Comparison of ENCODE assay signal across 8 cellular contexts in the genomic region with DNA sequence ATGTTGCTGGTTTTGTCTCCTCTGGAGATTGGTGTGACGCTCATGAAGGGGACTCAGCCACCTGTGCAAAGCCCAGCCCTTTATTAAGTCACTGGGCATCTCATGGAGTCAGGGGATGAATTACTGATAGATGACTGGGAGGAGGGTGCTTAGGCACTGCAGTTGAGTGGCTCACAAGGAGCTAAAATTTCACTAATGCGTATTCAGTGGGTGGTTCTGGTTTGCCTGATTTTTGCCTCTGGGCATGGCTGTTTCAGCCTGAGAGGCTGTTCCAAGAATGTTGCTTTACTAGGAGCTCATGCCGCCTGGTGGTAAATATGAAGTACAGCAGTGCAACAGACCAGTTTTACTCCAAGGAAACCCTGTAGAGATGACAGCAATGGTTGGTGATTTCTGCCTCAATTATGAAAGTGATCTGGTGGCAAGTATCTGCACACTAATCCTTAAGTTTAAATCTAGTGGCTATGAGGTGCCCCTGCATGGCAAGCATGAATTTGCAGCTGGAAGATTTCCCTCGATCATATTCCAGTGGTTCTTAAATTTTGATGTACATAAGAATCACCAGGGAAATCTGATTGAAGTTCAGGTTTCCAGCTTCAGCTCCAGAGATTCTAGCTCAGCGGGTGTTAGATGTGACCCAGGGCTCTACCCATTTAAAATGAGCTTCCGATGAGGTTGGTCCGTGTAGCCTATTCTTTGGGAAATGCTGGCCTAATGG. TPM values are rescaled to one million over a fixed set of nuclear protein-coding genes. Genes with fewer than 3 reads are reported as not detected.
DNase-seq lines count a peak whose midpoint lies in the region; ATAC-seq and TF ChIP-seq lines count a peak whose summit lies in the region.

No MANE protein-coding gene starts in this region.

- no peaks in the 10 kb centered on the region for H3K9me2 ChIP-seq in hepatocyte (replicated peaks; ENCODE audit: insufficient read depth)

- H3K79me2 ChIP-seq in DND-41 (ENCODE audit: insufficient read depth, low read length) (no peaks in the 10 kb centered on the region), hepatocyte (no peaks in the 10 kb centered on the region)

- H2AFZ ChIP-seq in DND-41 (ENCODE audit: low read depth, low read length), result no peak overlapping the region
- no peak overlapping the region for H2AFZ ChIP-seq in hepatocyte

- peak; percentile 51 for DNase-seq in DND-41
- DNase-seq in M059J (ENCODE audit: low read depth), result peak; percentile 91
- DNase-seq in RWPE2 (ENCODE audit: low spot score), result no peak
- peak; percentile 41 to 87 for DNase-seq in ascending aorta (ENCODE audit: low spot score in 2 of 2)
- peak; percentile 88 for DNase-seq in hepatocyte (ENCODE audit: low spot score)
- DNase-seq in sciatic nerve (ENCODE audit: low spot score), result no peak
- DNase-seq in GF-D8 (lab: John Stamatoyannopoulos, UW), result no peak

- H3K9me3 ChIP-seq in DND-41 (ENCODE audit: insufficient read depth, low read length, severe bottlenecking) (no peaks in the 10 kb centered on the region), RWPE2 (ENCODE audit: severe bottlenecking) (no peaks in the 10 kb centered on the region), ascending aorta (no peaks in the 10 kb centered on the region), hepatocyte (ENCODE audit: low read depth) (no peaks in the 10 kb centered on the region)

- no peaks in the 10 kb centered on the region for H4K20me1 ChIP-seq in DND-41 (ENCODE audit: insufficient read depth, low read length)
- H4K20me1 ChIP-seq in hepatocyte (ENCODE audit: insufficient read depth, poor library complexity, severe bottlenecking), result no peaks in the 10 kb centered on the region

- H3K4me1 ChIP-seq in DND-41 (ENCODE audit: insufficient read depth, low read length), result peaks cover 5% of the 10 kb centered on the region; the same call in 1 of the 2 replicates
- H3K4me1 ChIP-seq in RWPE2 (ENCODE audit: insufficient read depth, poor library complexity, severe bottlenecking), result peaks cover 3% of the 10 kb centered on the region
- peaks cover 0 to 7% of the 10 kb centered on the region in 2 donors for H3K4me1 ChIP-seq in ascending aorta
- H3K4me1 ChIP-seq in hepatocyte (ENCODE audit: insufficient read depth), result no peaks in the 10 kb centered on the region

- peaks cover 11% of the 10 kb centered on the region; the same call in 1 of the 2 replicates for H3K36me3 ChIP-seq in DND-41 (ENCODE audit: insufficient read depth, low read length)
- H3K36me3 ChIP-seq in RWPE2 (ENCODE audit: low read depth), result no peaks in the 10 kb centered on the region
- peaks cover 28 to 39% of the 10 kb centered on the region in 2 donors for H3K36me3 ChIP-seq in ascending aorta
- no peaks in the 10 kb centered on the region for H3K36me3 ChIP-seq in hepatocyte (replicated peaks; ENCODE audit: insufficient read depth, low read depth)

- TF ChIP-seq CTCF in DND-41 (IDR thresholded peaks at IDR 0.05; ENCODE audit: borderline replicate concordance, extremely low read depth, low read length, poor library complexity, severe bottlenecking), result peak; percentile 88
- TF ChIP-seq CTCF in RWPE2 (IDR thresholded peaks at IDR 0.05; ENCODE audit: poor library complexity, severe bottlenecking), result peak; percentile 95
- peak; percentile 82 to 90 (median 89) for TF ChIP-seq CTCF in ascending aorta (IDR thresholded peaks at IDR 0.05)
- TF ChIP-seq CTCF in hepatocyte (IDR thresholded peaks at IDR 0.05; ENCODE audit: poor library complexity), result peak; percentile 93

- H3K27me3 ChIP-seq in DND-41 (ENCODE audit: insufficient read depth, low read length, poor library complexity), result no peaks in the 10 kb centered on the region
- H3K27me3 ChIP-seq in RWPE2 (ENCODE audit: insufficient read depth, poor library complexity, severe bottlenecking), result no peaks in the 10 kb centered on the region
- H3K27me3 ChIP-seq in ascending aorta, result no peaks in the 10 kb centered on the region
- H3K27me3 ChIP-seq in hepatocyte, result no peaks in the 10 kb centered on the region

- intact Hi-C loops in ascending aorta (cut with DNase I), result loop anchor here (1.0 to 5.0 kb wide), 3 partner anchors 50 to 280 kb away; a partner anchor contains a TSS
- intact Hi-C loops in sciatic nerve (cut with DNase I), result loop anchor here (5.0 to 10.0 kb wide), 3 partner anchors 52 to 282 kb away; no protein-coding TSS in a partner anchor

- 53% methylated on average over 7 of the region's 7 CpGs for WGBS in hepatocyte (ENCODE audit: low lambda C conversion rate, missing lambda C conversion rate)

- H3K27ac ChIP-seq in DND-41 (ENCODE audit: low read length) (no peak overlapping the region), RWPE2 (ENCODE audit: poor library complexity, severe bottlenecking) (no peak overlapping the region), ascending aorta (peak overlapping the region; percentile 72 to 88), hepatocyte (no peak overlapping the region)

- no peak overlapping the region for H3K9ac ChIP-seq in DND-41 (ENCODE audit: low read depth, low read length)

- H3K4me2 ChIP-seq in DND-41 (ENCODE audit: insufficient read depth, low read length), result no peak overlapping the region
- no peak overlapping the region for H3K4me2 ChIP-seq in hepatocyte

- peak; percentile 84 for ATAC-seq in DND-41 (ENCODE audit: insufficient read depth, low read depth)
- ATAC-seq in GM21619 (IDR thresholded peaks at IDR 0.05; ENCODE audit: unreplicated experiment), result peak; percentile 68
- ATAC-seq in RWPE2 (ENCODE audit: low read depth), result peak; percentile 74
- ATAC-seq in sciatic nerve, result peak; percentile 78

- no peak overlapping the region for H3K4me3 ChIP-seq in DND-41 (ENCODE audit: low read depth in 1 of 2, low read length in 2 of 2)
- H3K4me3 ChIP-seq in RWPE2 (ENCODE audit: severe bottlenecking), result no peak overlapping the region
- no peak overlapping the region for H3K4me3 ChIP-seq in ascending aorta
- no peak overlapping the region for H3K4me3 ChIP-seq in hepatocyte

RNA-seq across cellular contexts. Expression of a gene that starts 19.9 kb away (rescaled TPM):
- 79.1 and 99.1 TPM in 2 replicates for total RNA-seq in M059J (2014; rRNA removed; shearing (Covaris generic))
- 5,316 TPM for total RNA-seq in ascending aorta
- 218 and 231 TPM in 2 replicates for total RNA-seq in hepatocyte
- 207 and 251 TPM in 2 replicates for polyA plus RNA-seq in hepatocyte
- total RNA-seq in sciatic nerve, result 573 TPM

RNA-seq across cellular contexts. Expression of a gene that starts 52.7 kb away (rescaled TPM):
- total RNA-seq in M059J (2014; rRNA removed; shearing (Covaris generic)), result 18.2 and 22.8 TPM in 2 replicates
- total RNA-seq in ascending aorta (37.0 TPM), hepatocyte (14.8 and 20.0 TPM in 2 replicates), sciatic nerve (13.6 TPM)
- polyA plus RNA-seq in hepatocyte, result 4.5 and 5.2 TPM in 2 replicates

RNA-seq across cellular contexts. Expression of a gene that starts 57.9 kb away (rescaled TPM):
- 11.5 and 21.2 TPM in 2 replicates for total RNA-seq in M059J (2014; rRNA removed; shearing (Covaris generic))
- total RNA-seq in ascending aorta (10.5 TPM), hepatocyte (13.9 and 14.1 TPM in 2 replicates), sciatic nerve (27.5 TPM)
- polyA plus RNA-seq in hepatocyte, result 7.3 and 8.0 TPM in 2 replicates

Comparison
In these comparisons a context has a peak if more than half of its experiments do, and no peak if none do; other contexts are left out.
1. DNase-seq: peak in DND-41 (single experiment), M059J (single experiment), ascending aorta (2 of 2) and hepatocyte (single experiment); none in RWPE2 (single experiment), sciatic nerve (single experiment) and GF-D8 (single experiment).
2. H3K27ac ChIP-seq: peak in ascending aorta (2 of 2); none in DND-41 (single experiment), RWPE2 (single experiment) and hepatocyte (single experiment).
3. Peak in every context shown above with its lines, with median percentiles within 50 percentile points of each other: ATAC-seq and CTCF ChIP-seq.